In genomic region chr2:118993392-118993752, GRCh38 we compare ENCODE assay signal across 19 cellular contexts. TPM values are rescaled to one million over a fixed set of nuclear protein-coding genes. Genes with fewer than 3 reads are reported as not detected.
"Had no signal": no experiment of that assay in that cellular context is flagged by ENCODE, and none has a peak within 500 bp of the region (broad histone marks: within the 10 kb centered on the region; RNA-seq: fewer than 3 reads in every experiment).

No MANE protein-coding gene starts in this region.

- H3K27ac ChIP-seq: brain microvascular endothelial cell, esophagus muscularis mucosa, heart right ventricle, parathyroid adenoma, suprapubic skin, transverse colon had no signal

- ATAC-seq: heart right ventricle had no signal

- H3K27me3 Mint-ChIP-seq: activated CD4-positive, alpha-beta T cell treated with anti-CD3 and anti-CD28 coated beads for 36 hours had no signal

- H3K9me3 Mint-ChIP-seq: dendritic cell treated with granulocyte-macrophage colony-stimulating factor and Interleukin-4, amounts not matched to agents 40 ng/mL and 50 ng/mL, for 4 days; mesothelial cell of epicardium; T-helper 2 cell treated with Interferon-gamma antibody and Interleukin-4, amounts not matched to agents 5 μg/mL and 100 μg/mL, for 36 hours had no signal

- H3K4me1 ChIP-seq: esophagus muscularis mucosa, heart right ventricle, parathyroid adenoma, suprapubic skin, transverse colon had no signal

- H3K9me3 ChIP-seq: esophagus muscularis mucosa, heart right ventricle, suprapubic skin, transverse colon had no signal

- H3K27ac Mint-ChIP-seq: activated CD4-positive, alpha-beta T cell treated with anti-CD3 and anti-CD28 coated beads for 36 hours; activated CD8-positive, alpha-beta memory T cell treated with anti-CD3 and anti-CD28 coated beads, Interleukin-2, amount 10 ng/mL, durations not matched to agents 7 days and 5 days; dendritic cell treated with granulocyte-macrophage colony-stimulating factor and Interleukin-4, amounts not matched to agents 40 ng/mL and 50 ng/mL, for 4 days; mesothelial cell of epicardium; nephron; T-helper 2 cell treated with Interferon-gamma antibody and Interleukin-4, amounts not matched to agents 5 μg/mL and 100 μg/mL, for 36 hours had no signal

- H3K9ac ChIP-seq: parathyroid adenoma had no signal

- H3K36me3 Mint-ChIP-seq: activated CD8-positive, alpha-beta memory T cell treated with anti-CD3 and anti-CD28 coated beads, Interleukin-2, amount 10 ng/mL, durations not matched to agents 7 days and 5 days; mesothelial cell of epicardium had no signal

- H3K4me1 Mint-ChIP-seq: mesothelial cell of epicardium had no signal

- H3K36me3 ChIP-seq: brain microvascular endothelial cell, esophagus muscularis mucosa, heart right ventricle, suprapubic skin, transverse colon had no signal

- DNase-seq: activated naive CD4-positive, alpha-beta T cell; aorta; brain microvascular endothelial cell; effector CD8-positive, alpha-beta T cell; heart right ventricle; stimulated activated naive CD4-positive, alpha-beta T cell treated with Interleukin-2 at 50 U/mL for 16 hours; transverse colon had no signal

- H3K4me3 Mint-ChIP-seq: activated CD4-positive, alpha-beta T cell treated with anti-CD3 and anti-CD28 coated beads for 36 hours; activated CD8-positive, alpha-beta memory T cell treated with anti-CD3 and anti-CD28 coated beads, Interleukin-2, amount 10 ng/mL, durations not matched to agents 7 days and 5 days; mesothelial cell of epicardium; nephron; T-helper 2 cell treated with Interferon-gamma antibody and Interleukin-4, amounts not matched to agents 5 μg/mL and 100 μg/mL, for 36 hours had no signal

- H3K4me3 ChIP-seq: esophagus muscularis mucosa, heart right ventricle, lung, suprapubic skin, transverse colon had no signal

- H3K27me3 ChIP-seq: brain microvascular endothelial cell, suprapubic skin, transverse colon had no signal

RNA-seq across cellular contexts. Expression of gene MARCO, which starts 51.4 kb away (rescaled TPM):
- total RNA-seq: activated CD4-positive, alpha-beta T cell treated with anti-CD3 and anti-CD28 coated beads for 36 hours; activated CD8-positive, alpha-beta memory T cell treated with anti-CD3 and anti-CD28 coated beads, Interleukin-2, amount 10 ng/mL, durations not matched to agents 7 days and 5 days; endothelial cell of umbilical vein; renal cortical epithelial cell had no signal
